Comparison of ENCODE assay signal across 8 cellular contexts in genomic region chr4:177047070-177047850, GRCh38.
A peak's percentile ranks its signal among the peaks of the same experiment; 100 is the strongest.
DNase-seq lines count a peak whose midpoint lies in the region; ATAC-seq, FAIRE-seq and TF ChIP-seq lines count a peak whose summit lies in the region.

No MANE protein-coding gene starts in this region.

- H3K27me3 ChIP-seq in GM23338 (ENCODE audit: insufficient read depth), result no peaks in the 10 kb centered on the region
- no peaks in the 10 kb centered on the region for H3K27me3 ChIP-seq in KMS-11 (ENCODE audit: insufficient read depth, low read depth)
- H3K27me3 ChIP-seq in astrocyte (ENCODE audit: insufficient read depth, low read length), result no peaks in the 10 kb centered on the region

- H3K79me2 ChIP-seq in GM23338 (replicated peaks; ENCODE audit: insufficient read depth) (no peaks in the 10 kb centered on the region), KMS-11 (ENCODE audit: insufficient read depth, low read depth) (no peaks in the 10 kb centered on the region), astrocyte (ENCODE audit: insufficient read depth, low read length) (no peaks in the 10 kb centered on the region)

- H3K4me2 ChIP-seq in GM23338, result no peak overlapping the region
- H3K4me2 ChIP-seq in KMS-11, result no peak overlapping the region
- peak overlapping the region; percentile 37 for H3K4me2 ChIP-seq in astrocyte (ENCODE audit: low read length)

- ATAC-seq in GM23338, result peak; percentile 89

- H3K4me1 ChIP-seq in GM23338 (ENCODE audit: insufficient read depth) (no peaks in the 10 kb centered on the region), KMS-11 (ENCODE audit: low read depth, poor library complexity, severe bottlenecking) (no peaks in the 10 kb centered on the region), astrocyte (ENCODE audit: insufficient read depth, low read length) (peaks cover 6% of the 10 kb centered on the region)

- H3K9me3 Mint-ChIP-seq in GM23338 (no peaks in the 10 kb centered on the region; the same call in 2 of the 3 replicates), astrocyte (ENCODE audit: unreplicated experiment) (no peaks in the 10 kb centered on the region)

- no peaks in the 10 kb centered on the region for H3K9me3 ChIP-seq in astrocyte (ENCODE audit: insufficient read depth, low read depth, low read length)

- no peaks in the 10 kb centered on the region for H4K20me1 ChIP-seq in GM23338 (replicated peaks; ENCODE audit: insufficient read depth)
- no peaks in the 10 kb centered on the region for H4K20me1 ChIP-seq in KMS-11 (ENCODE audit: insufficient read depth)
- no peaks in the 10 kb centered on the region for H4K20me1 ChIP-seq in astrocyte (ENCODE audit: insufficient read depth, low read length)

- H3K4me3 Mint-ChIP-seq in GM23338, result no peak overlapping the region
- no peak overlapping the region for H3K4me3 Mint-ChIP-seq in astrocyte (ENCODE audit: unreplicated experiment)

- H3K4me1 Mint-ChIP-seq in GM23338 (no peaks in the 10 kb centered on the region), astrocyte (ENCODE audit: low read depth, unreplicated experiment) (peaks cover 2% of the 10 kb centered on the region)

- H3K9me2 ChIP-seq in GM23338 (ENCODE audit: insufficient read depth), result no peaks in the 10 kb centered on the region

- peak; percentile 69 for FAIRE-seq in astrocyte (lab: Jason Lieb, UNC)

- no peak overlapping the region for H3K4me3 ChIP-seq in GM23338
- H3K4me3 ChIP-seq in KMS-11 (IDR thresholded peaks at IDR 0.05; ENCODE audit: insufficient read depth, low read depth, low read length), result no peak overlapping the region
- H3K4me3 ChIP-seq in astrocyte (ENCODE audit: insufficient read depth, low read depth, low read length), result no peak overlapping the region

- H3K27ac Mint-ChIP-seq in GM23338, result no peak overlapping the region
- H3K27ac Mint-ChIP-seq in astrocyte (ENCODE audit: unreplicated experiment), result no peak overlapping the region

- H2AFZ ChIP-seq in GM23338, result no peak overlapping the region
- H2AFZ ChIP-seq in KMS-11 (ENCODE audit: low read depth), result no peak overlapping the region
- H2AFZ ChIP-seq in astrocyte (ENCODE audit: low read depth, low read length), result peak overlapping the region; percentile 29

- TF ChIP-seq CTCF in GM23338 (conservative IDR thresholded peaks at IDR 0.05; ENCODE audit: low read depth in 2 of 2) (peak; percentile 92 to 93), KMS-11 (conservative IDR thresholded peaks at IDR 0.05; ENCODE audit: low read depth, low read length) (peak; percentile 94), astrocyte (IDR thresholded peaks at IDR 0.05; ENCODE audit: insufficient read depth, low read depth, low read length) (peak; percentile 90)

- H3K36me3 ChIP-seq in GM23338 (ENCODE audit: insufficient read depth) (no peaks in the 10 kb centered on the region), KMS-11 (ENCODE audit: insufficient read depth) (no peaks in the 10 kb centered on the region), astrocyte (ENCODE audit: insufficient read depth, low read length) (no peaks in the 10 kb centered on the region)

- H3K27ac ChIP-seq in GM23338 (ENCODE audit: low read depth), result no peak overlapping the region
- no peak overlapping the region for H3K27ac ChIP-seq in KMS-11
- H3K27ac ChIP-seq in astrocyte (ENCODE audit: low read depth, low read length), result no peak overlapping the region

- H3K27me3 Mint-ChIP-seq in GM23338 (ENCODE audit: insufficient read depth, low read depth, poor library complexity), result peaks cover 1% of the 10 kb centered on the region
- no peaks in the 10 kb centered on the region for H3K27me3 Mint-ChIP-seq in astrocyte (ENCODE audit: low read depth, unreplicated experiment)

- H3K9ac ChIP-seq in KMS-11, result no peak overlapping the region
- H3K9ac ChIP-seq in astrocyte (ENCODE audit: low read length), result no peak overlapping the region

- DNase-seq in NCI-H2171 treated with DMSO at 0.1 percent for 48 hours (lab: John Stamatoyannopoulos, UW) (peak; percentile 12), NCI-H2171 (lab: John Stamatoyannopoulos, UW) (no peak), GM23338 (ENCODE audit: low spot score) (peak; percentile 81), SKM-1 (lab: John Stamatoyannopoulos, UW; ENCODE audit: unreplicated experiment) (peak; percentile 49), astrocyte (ENCODE audit: low read depth) (peak; percentile 55), iPS-NIHi11 (ENCODE audit: low spot score) (peak; percentile 52)
- peak; percentile 48 for DNase-seq in stimulated activated CD4-positive, alpha-beta T cell treated with anti-CD3 and anti-CD28 coated beads, Interleukin-12 subunit alpha, Interleukin-12 subunit beta, amount 100 ng/mL, for 4 hours

- H3K36me3 Mint-ChIP-seq in GM23338 (ENCODE audit: low read depth) (no peaks in the 10 kb centered on the region), astrocyte (ENCODE audit: low read depth, unreplicated experiment) (no peaks in the 10 kb centered on the region)

- H3F3A ChIP-seq in GM23338 (replicated peaks; ENCODE audit: low read depth), result no peaks in the 10 kb centered on the region

TF ChIP-seq in GM23338, 12 proteins besides CTCF, POLR2A, EP300 and RAD21:
- no peak for TF ChIP-seq STAT1 (IDR thresholded peaks at IDR 0.05; ENCODE audit: unreplicated experiment)
- TF ChIP-seq EZH2phosphoT487 (IDR thresholded peaks at IDR 0.05; ENCODE audit: unreplicated experiment), result no peak
- TF ChIP-seq ZNF462 (CRISPR knock-in tag; IDR thresholded peaks at IDR 0.05), result no peak
- TF ChIP-seq JUNB (IDR thresholded peaks at IDR 0.05; ENCODE audit: unreplicated experiment), result no peak
